ENCODE assay signal across 17 cellular contexts in genomic region chr12:119102274-119102673, GRCh38.
A peak's percentile ranks its signal among the peaks of the same experiment; 100 is the strongest.
DNase-seq lines count a peak whose midpoint lies in the region; ATAC-seq and TF ChIP-seq lines count a peak whose summit lies in the region.
"Had no signal": no experiment of that assay in that cellular context is flagged by ENCODE, and none has a peak within 500 bp of the region (broad histone marks: within the 10 kb centered on the region; RNA-seq: fewer than 3 reads in every experiment).

No MANE protein-coding gene starts in this region.

- intact Hi-C loops in natural killer cell (cut with micrococcal nuclease), result no loop called here

- peaks cover 9% of the 10 kb centered on the region for H3K36me3 Mint-ChIP-seq in glutamatergic neuron (ENCODE audit: unreplicated experiment)
- H3K36me3 Mint-ChIP-seq in immature natural killer cell, result peaks cover 0 to 3% (median 0%) of the 10 kb centered on the region in 3 donors
- H3K36me3 Mint-ChIP-seq in natural killer cell, result no peaks in the 10 kb centered on the region

- H3K27me3 ChIP-seq in Karpas-422 (ENCODE audit: low read length), result no peaks in the 10 kb centered on the region
- no peaks in the 10 kb centered on the region for H3K27me3 ChIP-seq in trophoblast cell (ENCODE audit: insufficient read depth, low read length)

- no peaks in the 10 kb centered on the region for H3K79me1 ChIP-seq in trophoblast cell (ENCODE audit: low read length)

- peak overlapping the region; percentile 30 for H4K12ac ChIP-seq in trophoblast cell (ENCODE audit: low read depth, low read length)

- H3K23ac ChIP-seq in trophoblast cell (ENCODE audit: low read length), result no peak overlapping the region

- H3K18ac ChIP-seq in trophoblast cell (ENCODE audit: low read length), result no peak overlapping the region

- H3K4me1 ChIP-seq in Karpas-422 (ENCODE audit: low read length) (no peaks in the 10 kb centered on the region), trophoblast cell (ENCODE audit: control insufficient read depth in 1 of 2, insufficient read depth in 2 of 2, low read length in 2 of 2) (no peaks in the 10 kb centered on the region)

- H4K91ac ChIP-seq in trophoblast cell (ENCODE audit: low read depth, low read length), result no peak overlapping the region

- H3K4me3 Mint-ChIP-seq in glutamatergic neuron (ENCODE audit: unreplicated experiment), result no peak overlapping the region
- H3K4me3 Mint-ChIP-seq in immature natural killer cell, result no peak overlapping the region
- H3K4me3 Mint-ChIP-seq in natural killer cell, result no peak overlapping the region
- H3K4me3 Mint-ChIP-seq: CD4-positive, alpha-beta memory T cell; GM23338; H9 had no signal

- H3K9me3 Mint-ChIP-seq in glutamatergic neuron (ENCODE audit: unreplicated experiment) (peaks cover 15% of the 10 kb centered on the region), immature natural killer cell (peaks cover 0 to 7% (median 3%) of the 10 kb centered on the region in 6 donors), natural killer cell (peaks cover 3 to 8% of the 10 kb centered on the region in 2 donors)

- H2AFZ ChIP-seq in Karpas-422 (ENCODE audit: low read length), result no peak overlapping the region
- H2AFZ ChIP-seq in trophoblast cell (ENCODE audit: insufficient read depth, low read length, poor library complexity), result no peak overlapping the region
- H2AFZ ChIP-seq: GM23338 had no signal

- no peaks in the 10 kb centered on the region for H3K9me3 ChIP-seq in Karpas-422 (ENCODE audit: low read length)
- H3K9me3 ChIP-seq in trophoblast cell (ENCODE audit: insufficient read depth, low read depth, low read length), result no peaks in the 10 kb centered on the region

- no peak overlapping the region for H3K14ac ChIP-seq in trophoblast cell (ENCODE audit: low read length)

- H2BK5ac ChIP-seq in trophoblast cell (ENCODE audit: low read depth, low read length, poor library complexity), result no peak overlapping the region

- H2AK5ac ChIP-seq in trophoblast cell (ENCODE audit: low read length), result no peak overlapping the region

- H3K4me1 Mint-ChIP-seq in glutamatergic neuron (ENCODE audit: low read depth, unreplicated experiment), result peaks cover 20% of the 10 kb centered on the region
- H3K4me1 Mint-ChIP-seq in immature natural killer cell, result no peaks in the 10 kb centered on the region
- no peaks in the 10 kb centered on the region for H3K4me1 Mint-ChIP-seq in natural killer cell
- H3K4me1 Mint-ChIP-seq: CD4-positive, alpha-beta memory T cell had no signal

- H3K9ac ChIP-seq in Karpas-422 (ENCODE audit: low read length) (no peak overlapping the region), trophoblast cell (ENCODE audit: low read length) (no peak overlapping the region)

- H3K9me2 ChIP-seq in Karpas-422 (replicated peaks; ENCODE audit: insufficient read depth, low read length), result no peaks in the 10 kb centered on the region

- TF ChIP-seq CTCF in glutamatergic neuron (IDR thresholded peaks at IDR 0.05; ENCODE audit: partially characterized antibody, unreplicated experiment) (no peak), natural killer cell (IDR thresholded peaks at IDR 0.05) (no peak)

- peak overlapping the region; percentile 17 for H3K27ac Mint-ChIP-seq in glutamatergic neuron (ENCODE audit: unreplicated experiment)
- H3K27ac Mint-ChIP-seq in immature natural killer cell, result no peak overlapping the region
- H3K27ac Mint-ChIP-seq in natural killer cell, result no peak overlapping the region
- H3K27ac Mint-ChIP-seq: CD4-positive, alpha-beta memory T cell; GM23338; H9 had no signal

- no peak overlapping the region for H4K8ac ChIP-seq in trophoblast cell (ENCODE audit: low read depth, low read length)

- H3K27ac ChIP-seq in Karpas-422 (ENCODE audit: low read length), result no peak overlapping the region
- H3K27ac ChIP-seq in trophoblast cell (ENCODE audit: low read depth, low read length), result no peak overlapping the region

- DNase-seq in Karpas-422, result peak; percentile 19
- no peak for DNase-seq in glutamatergic neuron
- no peak for DNase-seq in trophoblast cell
- no peak for DNase-seq in glomerular visceral epithelial cell (ENCODE audit: extremely low spot score)
- no peak for DNase-seq in stimulated activated CD4-positive, alpha-beta T cell treated with anti-CD3 and anti-CD28 coated beads, Interleukin-12 subunit alpha, Interleukin-12 subunit beta, amount 100 ng/mL, for 4 hours
- no peak for DNase-seq in immature natural killer cell
- no peak for DNase-seq in natural killer cell
- DNase-seq: C1 segment of cervical spinal cord; Calu3; CD4-positive, alpha-beta memory T cell; COR-L47; DMS53; DMS79 treated with DMSO at 0.1 percent for 48 hours; GF-D8; H9 had no signal

- no peak for ATAC-seq in natural killer cell
- ATAC-seq: GM23338, HCT116 had no signal

- H3K4ac ChIP-seq in trophoblast cell (ENCODE audit: low read depth, low read length), result no peak overlapping the region

- no CpG with 5 or more reads among the region's 4 CpGs for whole genome bisulfite sequencing in trophoblast cell (ENCODE audit: extremely low coverage, insufficient coverage, insufficient read length)

- H3K4me2 ChIP-seq in Karpas-422 (ENCODE audit: low read depth, low read length, poor library complexity, severe bottlenecking), result no peak overlapping the region
- no peak overlapping the region for H3K4me2 ChIP-seq in trophoblast cell (ENCODE audit: low read length)
- H3K4me2 ChIP-seq: GM23338 had no signal

- H3K36me3 ChIP-seq in Karpas-422 (ENCODE audit: insufficient read depth, low read length) (no peaks in the 10 kb centered on the region), trophoblast cell (ENCODE audit: control insufficient read depth in 1 of 2, insufficient read depth in 2 of 2, low read length in 2 of 2) (no peaks in the 10 kb centered on the region)

- H2BK120ac ChIP-seq in trophoblast cell (ENCODE audit: insufficient read depth, low read length, poor library complexity), result no peak overlapping the region

- H3K79me2 ChIP-seq in Karpas-422 (ENCODE audit: low read length), result no peaks in the 10 kb centered on the region
- no peaks in the 10 kb centered on the region for H3K79me2 ChIP-seq in trophoblast cell (ENCODE audit: control insufficient read depth, insufficient read depth, low read length, poor library complexity)

- H3K27me3 Mint-ChIP-seq in glutamatergic neuron (ENCODE audit: unreplicated experiment) (peaks cover 2% of the 10 kb centered on the region), immature natural killer cell (ENCODE audit: low read depth in 3 of 3) (peaks cover 0 to 4% (median 3%) of the 10 kb centered on the region in 3 donors), natural killer cell (ENCODE audit: low read depth in 2 of 2) (peaks cover 0 to 4% of the 10 kb centered on the region in 2 donors)
- H3K27me3 Mint-ChIP-seq: CD4-positive, alpha-beta memory T cell had no signal

- H2BK12ac ChIP-seq in trophoblast cell (ENCODE audit: low read length), result no peak overlapping the region

- H3K4me3 ChIP-seq in Karpas-422 (ENCODE audit: low read length) (no peak overlapping the region), trophoblast cell (ENCODE audit: low read depth, low read length) (no peak overlapping the region)
- H3K4me3 ChIP-seq: GM23338 had no signal

- no peaks in the 10 kb centered on the region for H4K20me1 ChIP-seq in Karpas-422 (ENCODE audit: insufficient read depth, low read depth, low read length)
